1 cellular context compared by ENCODE assay signal in the genomic region with DNA sequence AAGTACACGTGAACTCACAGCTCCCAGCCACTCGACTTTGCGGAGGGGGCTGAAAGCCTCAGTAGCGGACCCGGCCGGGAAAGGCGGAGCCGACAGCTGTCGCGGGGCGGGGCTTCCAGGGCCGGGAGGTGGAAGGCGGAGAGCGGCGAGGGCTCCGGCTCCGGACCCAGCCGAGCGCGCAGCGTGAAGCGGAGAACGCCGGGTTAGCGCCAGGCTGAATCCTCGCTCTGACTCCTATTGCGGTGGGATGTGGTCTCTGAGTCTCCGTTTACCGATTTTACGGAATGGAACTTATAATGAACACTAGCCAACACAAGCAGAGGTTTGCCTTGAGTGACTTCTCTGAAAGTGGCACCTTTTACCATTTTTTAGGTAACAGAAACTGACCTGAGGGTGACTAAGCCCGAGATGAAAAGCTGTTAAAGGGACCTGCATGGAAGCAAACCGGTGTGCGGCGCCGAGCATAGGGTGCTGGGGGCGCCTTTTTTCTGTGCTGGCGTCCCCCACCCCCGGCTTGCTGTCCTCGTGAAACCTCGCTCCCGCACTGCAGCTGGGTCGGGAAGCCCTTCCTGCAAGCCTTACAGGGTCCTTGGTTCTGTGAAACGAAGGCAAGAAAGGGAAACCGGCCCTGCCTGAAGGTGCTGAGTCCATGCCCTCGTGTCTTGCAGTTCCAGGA.
TF ChIP-seq lines count a peak whose summit lies in the region.

No MANE protein-coding gene starts in this region.

TF ChIP-seq in K562, 482 proteins besides CTCF, POLR2A, EP300 and RAD21 (continued from another document and continues in another):
- TF ChIP-seq, protein P1, sequence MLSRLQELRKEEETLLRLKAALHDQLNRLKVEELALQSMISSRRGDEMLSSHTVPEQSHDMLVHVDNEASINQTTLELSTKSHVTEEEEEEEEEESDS (CRISPR knock-in tag; IDR thresholded peaks at IDR 0.05) = no peak
- TF ChIP-seq RFX7 (CRISPR knock-in tag; IDR thresholded peaks at IDR 0.05) (no peak), SAFB (IDR thresholded peaks at IDR 0.05; ENCODE audit: borderline replicate concordance, low read depth, low read length) (no peak), ZNF77 (CRISPR knock-in tag; IDR thresholded peaks at IDR 0.05) (no peak), BRCA1 (IDR thresholded peaks at IDR 0.05) (no peak), BRCA1 (CRISPR knock-in tag; IDR thresholded peaks at IDR 0.05) (no peak), ZNF561 (CRISPR knock-in tag; conservative IDR thresholded peaks at IDR 0.05) (no peak), ZNF431 (CRISPR knock-in tag; IDR thresholded peaks at IDR 0.05) (no peak), ZNF717 (CRISPR knock-in tag; IDR thresholded peaks at IDR 0.05) (no peak), SUPT5H (IDR thresholded peaks at IDR 0.05) (peak; percentile 63), SRF (CRISPR knock-in tag; IDR thresholded peaks at IDR 0.05) (0 out of 4 replicates have a peak, but pooled peaks of 1 of the 2 experiments have one; percentile 47), SAP30 (IDR thresholded peaks at IDR 0.05; ENCODE audit: borderline replicate concordance, insufficient read depth, low read depth, low read length, poor library complexity, severe bottlenecking) (no peak), TARDBP (IDR thresholded peaks at IDR 0.05) (no peak), SP1 (CRISPR knock-in tag; IDR thresholded peaks at IDR 0.05) (0 out of 2 replicates have a peak, but pooled peaks have one; percentile 35), ILF3 (IDR thresholded peaks at IDR 0.05; ENCODE audit: borderline replicate concordance) (no peak), CBFB (CRISPR knock-in tag; IDR thresholded peaks at IDR 0.05) (no peak), NFATC3 (IDR thresholded peaks at IDR 0.05) (no peak), TAF1 (IDR thresholded peaks at IDR 0.05; ENCODE audit: control insufficient read depth, extremely low read depth, insufficient read depth, low read length, severe bottlenecking) (peak; percentile 39), EGR1 (conservative IDR thresholded peaks at IDR 0.05) (no peak), SAFB2 (IDR thresholded peaks at IDR 0.05; ENCODE audit: borderline replicate concordance, low read depth, low read length, severe bottlenecking) (no peak), ZC3H11A (IDR thresholded peaks at IDR 0.05; ENCODE audit: low read depth, low read length) (no peak), SIN3A (IDR thresholded peaks at IDR 0.05; ENCODE audit: borderline replicate concordance in 2 of 2, control insufficient read depth in 1 of 2, low read depth in 2 of 2, low read length in 2 of 2) (no peak), ARID1B (IDR thresholded peaks at IDR 0.05) (no peak), NR2F6 (CRISPR knock-in tag; IDR thresholded peaks at IDR 0.05) (no peak), ATF1 (CRISPR knock-in tag; IDR thresholded peaks at IDR 0.05) (no peak), ATF1 (tag; IDR thresholded peaks at IDR 0.05) (peak; percentile 17; the same call in 1 of the 2 replicates), KDM5B (IDR thresholded peaks at IDR 0.05; ENCODE audit: insufficient replicate concordance, low read depth, low read length) (no peak), SIX5 (IDR thresholded peaks at IDR 0.05; ENCODE audit: borderline replicate concordance in 1 of 2, insufficient read depth in 1 of 2, low read depth in 1 of 2, low read length in 2 of 2) (no peak)
- TF ChIP-seq, protein P2, sequence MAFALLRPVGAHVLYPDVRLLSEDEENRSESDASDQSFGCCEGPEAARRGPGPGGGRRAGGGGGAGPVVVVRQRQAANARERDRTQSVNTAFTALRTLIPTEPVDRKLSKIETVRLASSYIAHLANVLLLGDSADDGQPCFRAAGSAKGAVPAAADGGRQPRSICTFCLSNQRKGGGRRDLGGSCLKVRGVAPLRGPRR (CRISPR knock-in tag; IDR thresholded peaks at IDR 0.05) = no peak
- TF ChIP-seq, protein P3, sequence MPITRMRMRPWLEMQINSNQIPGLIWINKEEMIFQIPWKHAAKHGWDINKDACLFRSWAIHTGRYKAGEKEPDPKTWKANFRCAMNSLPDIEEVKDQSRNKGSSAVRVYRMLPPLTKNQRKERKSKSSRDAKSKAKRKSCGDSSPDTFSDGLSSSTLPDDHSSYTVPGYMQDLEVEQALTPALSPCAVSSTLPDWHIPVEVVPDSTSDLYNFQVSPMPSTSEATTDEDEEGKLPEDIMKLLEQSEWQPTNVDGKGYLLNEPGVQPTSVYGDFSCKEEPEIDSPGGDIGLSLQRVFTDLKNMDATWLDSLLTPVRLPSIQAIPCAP (CRISPR knock-in tag; IDR thresholded peaks at IDR 0.05; ENCODE audit: borderline replicate concordance) = no peak
- TF ChIP-seq, protein P4, sequence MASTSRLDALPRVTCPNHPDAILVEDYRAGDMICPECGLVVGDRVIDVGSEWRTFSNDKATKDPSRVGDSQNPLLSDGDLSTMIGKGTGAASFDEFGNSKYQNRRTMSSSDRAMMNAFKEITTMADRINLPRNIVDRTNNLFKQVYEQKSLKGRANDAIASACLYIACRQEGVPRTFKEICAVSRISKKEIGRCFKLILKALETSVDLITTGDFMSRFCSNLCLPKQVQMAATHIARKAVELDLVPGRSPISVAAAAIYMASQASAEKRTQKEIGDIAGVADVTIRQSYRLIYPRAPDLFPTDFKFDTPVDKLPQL (IDR thresholded peaks at IDR 0.05; ENCODE audit: extremely low read depth, insufficient read length) = no peak
- TF ChIP-seq, protein P5, sequence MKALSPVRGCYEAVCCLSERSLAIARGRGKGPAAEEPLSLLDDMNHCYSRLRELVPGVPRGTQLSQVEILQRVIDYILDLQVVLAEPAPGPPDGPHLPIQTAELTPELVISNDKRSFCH (CRISPR knock-in tag; IDR thresholded peaks at IDR 0.05) = no peak
- TF ChIP-seq, protein P5 (tag; IDR thresholded peaks at IDR 0.05) = no peak
- TF ChIP-seq, protein P6, sequence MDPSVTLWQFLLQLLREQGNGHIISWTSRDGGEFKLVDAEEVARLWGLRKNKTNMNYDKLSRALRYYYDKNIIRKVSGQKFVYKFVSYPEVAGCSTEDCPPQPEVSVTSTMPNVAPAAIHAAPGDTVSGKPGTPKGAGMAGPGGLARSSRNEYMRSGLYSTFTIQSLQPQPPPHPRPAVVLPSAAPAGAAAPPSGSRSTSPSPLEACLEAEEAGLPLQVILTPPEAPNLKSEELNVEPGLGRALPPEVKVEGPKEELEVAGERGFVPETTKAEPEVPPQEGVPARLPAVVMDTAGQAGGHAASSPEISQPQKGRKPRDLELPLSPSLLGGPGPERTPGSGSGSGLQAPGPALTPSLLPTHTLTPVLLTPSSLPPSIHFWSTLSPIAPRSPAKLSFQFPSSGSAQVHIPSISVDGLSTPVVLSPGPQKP (CRISPR knock-in tag; IDR thresholded peaks at IDR 0.05) = no peak
- TF ChIP-seq, protein P7, sequence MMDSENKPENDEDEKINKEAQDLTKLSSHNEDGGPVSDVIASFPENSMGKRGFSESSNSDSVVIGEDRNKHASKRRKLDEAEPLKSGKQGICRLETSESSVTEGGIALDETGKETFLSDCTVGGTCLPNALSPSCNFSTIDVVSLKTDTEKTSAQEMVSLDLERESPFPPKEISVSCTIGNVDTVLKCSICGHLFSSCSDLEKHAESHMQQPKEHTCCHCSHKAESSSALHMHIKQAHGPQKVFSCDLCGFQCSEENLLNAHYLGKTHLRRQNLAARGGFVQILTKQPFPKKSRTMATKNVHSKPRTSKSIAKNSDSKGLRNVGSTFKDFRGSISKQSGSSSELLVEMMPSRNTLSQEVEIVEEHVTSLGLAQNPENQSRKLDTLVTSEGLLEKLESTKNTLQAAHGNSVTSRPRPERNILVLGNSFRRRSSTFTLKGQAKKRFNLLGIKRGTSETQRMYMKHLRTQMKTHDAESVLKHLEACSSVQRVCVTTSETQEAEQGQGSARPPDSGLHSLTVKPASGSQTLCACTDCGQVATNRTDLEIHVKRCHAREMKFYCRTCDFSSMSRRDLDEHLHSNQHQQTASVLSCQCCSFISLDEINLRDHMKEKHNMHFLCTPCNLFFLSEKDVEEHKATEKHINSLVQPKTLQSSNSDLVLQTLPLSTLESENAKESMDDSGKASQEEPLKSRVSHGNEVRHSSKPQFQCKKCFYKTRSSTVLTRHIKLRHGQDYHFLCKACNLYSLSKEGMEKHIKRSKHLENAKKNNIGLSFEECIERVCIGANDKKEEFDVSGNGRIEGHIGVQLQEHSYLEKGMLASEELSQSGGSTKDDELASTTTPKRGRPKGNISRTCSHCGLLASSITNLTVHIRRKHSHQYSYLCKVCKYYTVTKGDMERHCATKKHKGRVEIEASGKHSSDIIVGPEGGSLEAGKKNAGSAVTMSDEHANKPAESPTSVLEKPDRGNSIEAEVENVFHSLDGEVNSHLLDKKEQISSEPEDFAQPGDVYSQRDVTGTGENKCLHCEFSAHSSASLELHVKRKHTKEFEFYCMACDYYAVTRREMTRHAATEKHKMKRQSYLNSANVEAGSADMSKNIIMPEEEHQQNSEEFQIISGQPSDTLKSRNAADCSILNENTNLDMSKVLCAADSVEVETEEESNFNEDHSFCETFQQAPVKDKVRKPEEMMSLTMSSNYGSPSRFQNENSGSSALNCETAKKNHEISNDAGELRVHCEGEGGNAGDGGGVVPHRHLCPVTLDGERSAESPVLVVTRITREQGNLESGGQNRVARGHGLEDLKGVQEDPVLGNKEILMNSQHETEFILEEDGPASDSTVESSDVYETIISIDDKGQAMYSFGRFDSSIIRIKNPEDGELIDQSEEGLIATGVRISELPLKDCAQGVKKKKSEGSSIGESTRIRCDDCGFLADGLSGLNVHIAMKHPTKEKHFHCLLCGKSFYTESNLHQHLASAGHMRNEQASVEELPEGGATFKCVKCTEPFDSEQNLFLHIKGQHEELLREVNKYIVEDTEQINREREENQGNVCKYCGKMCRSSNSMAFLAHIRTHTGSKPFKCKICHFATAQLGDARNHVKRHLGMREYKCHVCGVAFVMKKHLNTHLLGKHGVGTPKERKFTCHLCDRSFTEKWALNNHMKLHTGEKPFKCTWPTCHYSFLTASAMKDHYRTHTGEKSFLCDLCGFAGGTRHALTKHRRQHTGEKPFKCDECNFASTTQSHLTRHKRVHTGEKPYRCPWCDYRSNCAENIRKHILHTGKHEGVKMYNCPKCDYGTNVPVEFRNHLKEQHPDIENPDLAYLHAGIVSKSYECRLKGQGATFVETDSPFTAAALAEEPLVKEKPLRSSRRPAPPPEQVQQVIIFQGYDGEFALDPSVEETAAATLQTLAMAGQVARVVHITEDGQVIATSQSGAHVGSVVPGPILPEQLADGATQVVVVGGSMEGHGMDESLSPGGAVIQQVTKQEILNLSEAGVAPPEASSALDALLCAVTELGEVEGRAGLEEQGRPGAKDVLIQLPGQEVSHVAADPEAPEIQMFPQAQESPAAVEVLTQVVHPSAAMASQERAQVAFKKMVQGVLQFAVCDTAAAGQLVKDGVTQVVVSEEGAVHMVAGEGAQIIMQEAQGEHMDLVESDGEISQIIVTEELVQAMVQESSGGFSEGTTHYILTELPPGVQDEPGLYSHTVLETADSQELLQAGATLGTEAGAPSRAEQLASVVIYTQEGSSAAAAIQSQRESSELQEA (IDR thresholded peaks at IDR 0.05; ENCODE audit: low read depth) = no peak
- TF ChIP-seq, protein P8, sequence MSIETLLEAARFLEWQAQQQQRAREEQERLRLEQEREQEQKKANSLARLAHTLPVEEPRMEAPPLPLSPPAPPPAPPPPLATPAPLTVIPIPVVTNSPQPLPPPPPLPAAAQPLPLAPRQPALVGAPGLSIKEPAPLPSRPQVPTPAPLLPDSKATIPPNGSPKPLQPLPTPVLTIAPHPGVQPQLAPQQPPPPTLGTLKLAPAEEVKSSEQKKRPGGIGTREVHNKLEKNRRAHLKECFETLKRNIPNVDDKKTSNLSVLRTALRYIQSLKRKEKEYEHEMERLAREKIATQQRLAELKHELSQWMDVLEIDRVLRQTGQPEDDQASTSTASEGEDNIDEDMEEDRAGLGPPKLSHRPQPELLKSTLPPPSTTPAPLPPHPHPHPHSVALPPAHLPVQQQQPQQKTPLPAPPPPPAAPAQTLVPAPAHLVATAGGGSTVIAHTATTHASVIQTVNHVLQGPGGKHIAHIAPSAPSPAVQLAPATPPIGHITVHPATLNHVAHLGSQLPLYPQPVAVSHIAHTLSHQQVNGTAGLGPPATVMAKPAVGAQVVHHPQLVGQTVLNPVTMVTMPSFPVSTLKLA (conservative IDR thresholded peaks at IDR 0.05) = peak in 1 of 2 experiments; percentile 19; a peak in 1 of 4 replicates
- TF ChIP-seq, protein P9, sequence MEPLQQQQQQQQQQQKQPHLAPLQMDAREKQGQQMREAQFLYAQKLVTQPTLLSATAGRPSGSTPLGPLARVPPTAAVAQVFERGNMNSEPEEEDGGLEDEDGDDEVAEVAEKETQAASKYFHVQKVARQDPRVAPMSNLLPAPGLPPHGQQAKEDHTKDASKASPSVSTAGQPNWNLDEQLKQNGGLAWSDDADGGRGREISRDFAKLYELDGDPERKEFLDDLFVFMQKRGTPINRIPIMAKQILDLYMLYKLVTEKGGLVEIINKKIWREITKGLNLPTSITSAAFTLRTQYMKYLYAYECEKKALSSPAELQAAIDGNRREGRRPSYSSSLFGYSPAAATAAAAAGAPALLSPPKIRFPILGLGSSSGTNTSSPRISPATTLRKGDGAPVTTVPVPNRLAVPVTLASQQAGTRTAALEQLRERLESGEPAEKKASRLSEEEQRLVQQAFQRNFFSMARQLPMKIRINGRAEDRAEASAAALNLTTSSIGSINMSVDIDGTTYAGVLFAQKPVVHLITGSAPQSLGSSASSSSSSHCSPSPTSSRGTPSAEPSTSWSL (CRISPR knock-in tag; IDR thresholded peaks at IDR 0.05; ENCODE audit: borderline replicate concordance) = no peak
- TF ChIP-seq, protein P10, sequence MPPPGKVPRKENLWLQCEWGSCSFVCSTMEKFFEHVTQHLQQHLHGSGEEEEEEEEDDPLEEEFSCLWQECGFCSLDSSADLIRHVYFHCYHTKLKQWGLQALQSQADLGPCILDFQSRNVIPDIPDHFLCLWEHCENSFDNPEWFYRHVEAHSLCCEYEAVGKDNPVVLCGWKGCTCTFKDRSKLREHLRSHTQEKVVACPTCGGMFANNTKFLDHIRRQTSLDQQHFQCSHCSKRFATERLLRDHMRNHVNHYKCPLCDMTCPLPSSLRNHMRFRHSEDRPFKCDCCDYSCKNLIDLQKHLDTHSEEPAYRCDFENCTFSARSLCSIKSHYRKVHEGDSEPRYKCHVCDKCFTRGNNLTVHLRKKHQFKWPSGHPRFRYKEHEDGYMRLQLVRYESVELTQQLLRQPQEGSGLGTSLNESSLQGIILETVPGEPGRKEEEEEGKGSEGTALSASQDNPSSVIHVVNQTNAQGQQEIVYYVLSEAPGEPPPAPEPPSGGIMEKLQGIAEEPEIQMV (tag; conservative IDR thresholded peaks at IDR 0.05; ENCODE audit: low read depth) = peak; percentile 74
- TF ChIP-seq, protein P11, sequence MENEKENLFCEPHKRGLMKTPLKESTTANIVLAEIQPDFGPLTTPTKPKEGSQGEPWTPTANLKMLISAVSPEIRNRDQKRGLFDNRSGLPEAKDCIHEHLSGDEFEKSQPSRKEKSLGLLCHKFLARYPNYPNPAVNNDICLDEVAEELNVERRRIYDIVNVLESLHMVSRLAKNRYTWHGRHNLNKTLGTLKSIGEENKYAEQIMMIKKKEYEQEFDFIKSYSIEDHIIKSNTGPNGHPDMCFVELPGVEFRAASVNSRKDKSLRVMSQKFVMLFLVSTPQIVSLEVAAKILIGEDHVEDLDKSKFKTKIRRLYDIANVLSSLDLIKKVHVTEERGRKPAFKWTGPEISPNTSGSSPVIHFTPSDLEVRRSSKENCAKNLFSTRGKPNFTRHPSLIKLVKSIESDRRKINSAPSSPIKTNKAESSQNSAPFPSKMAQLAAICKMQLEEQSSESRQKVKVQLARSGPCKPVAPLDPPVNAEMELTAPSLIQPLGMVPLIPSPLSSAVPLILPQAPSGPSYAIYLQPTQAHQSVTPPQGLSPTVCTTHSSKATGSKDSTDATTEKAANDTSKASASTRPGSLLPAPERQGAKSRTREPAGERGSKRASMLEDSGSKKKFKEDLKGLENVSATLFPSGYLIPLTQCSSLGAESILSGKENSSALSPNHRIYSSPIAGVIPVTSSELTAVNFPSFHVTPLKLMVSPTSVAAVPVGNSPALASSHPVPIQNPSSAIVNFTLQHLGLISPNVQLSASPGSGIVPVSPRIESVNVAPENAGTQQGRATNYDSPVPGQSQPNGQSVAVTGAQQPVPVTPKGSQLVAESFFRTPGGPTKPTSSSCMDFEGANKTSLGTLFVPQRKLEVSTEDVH (IDR thresholded peaks at IDR 0.05; ENCODE audit: low read depth, partially characterized antibody) = no peak
